In genomic region chr1:235407419-235407818, GRCh38 we compare ENCODE assay signal across 2 cellular contexts.
TF ChIP-seq lines count a peak whose summit lies in the region.

No MANE protein-coding gene starts in this region.

TF ChIP-seq in A549, 52 proteins besides CTCF, POLR2A, EP300 and RAD21:
- TF ChIP-seq FOXS1 (CRISPR knock-in tag; IDR thresholded peaks at IDR 0.05) (no peak), PHF8 (IDR thresholded peaks at IDR 0.05; ENCODE audit: borderline replicate concordance, low read depth) (no peak)

TF ChIP-seq in HepG2, 621 proteins besides CTCF, POLR2A, EP300 and RAD21:
- TF ChIP-seq ZNF20 (CRISPR knock-in tag; IDR thresholded peaks at IDR 0.05) = no peak
- no peak for TF ChIP-seq HIVEP1 (CRISPR knock-in tag; IDR thresholded peaks at IDR 0.05)
- no peak for TF ChIP-seq SP4 (CRISPR knock-in tag; IDR thresholded peaks at IDR 0.05)
- no peak for TF ChIP-seq HOMEZ (CRISPR knock-in tag; IDR thresholded peaks at IDR 0.05; ENCODE audit: low read depth)
- no peak for TF ChIP-seq ZNF460 (CRISPR knock-in tag; IDR thresholded peaks at IDR 0.05; ENCODE audit: borderline replicate concordance)
- no peak for TF ChIP-seq ZNF329 (CRISPR knock-in tag; IDR thresholded peaks at IDR 0.05; ENCODE audit: low read depth)
- no peak for TF ChIP-seq CEBPG (CRISPR knock-in tag; IDR thresholded peaks at IDR 0.05)
- no peak for TF ChIP-seq FIP1L1 (IDR thresholded peaks at IDR 0.05; ENCODE audit: borderline replicate concordance, insufficient read depth, low read depth, low read length)
- TF ChIP-seq ZBTB1 (CRISPR knock-in tag; IDR thresholded peaks at IDR 0.05; ENCODE audit: borderline replicate concordance) = no peak
- no peak for TF ChIP-seq ARHGAP35 (CRISPR knock-in tag; IDR thresholded peaks at IDR 0.05; ENCODE audit: borderline replicate concordance)
- no peak for TF ChIP-seq ZBTB3 (CRISPR knock-in tag; IDR thresholded peaks at IDR 0.05; ENCODE audit: borderline replicate concordance, low read depth)
